7 cellular contexts compared by ENCODE assay signal in the genomic region with DNA sequence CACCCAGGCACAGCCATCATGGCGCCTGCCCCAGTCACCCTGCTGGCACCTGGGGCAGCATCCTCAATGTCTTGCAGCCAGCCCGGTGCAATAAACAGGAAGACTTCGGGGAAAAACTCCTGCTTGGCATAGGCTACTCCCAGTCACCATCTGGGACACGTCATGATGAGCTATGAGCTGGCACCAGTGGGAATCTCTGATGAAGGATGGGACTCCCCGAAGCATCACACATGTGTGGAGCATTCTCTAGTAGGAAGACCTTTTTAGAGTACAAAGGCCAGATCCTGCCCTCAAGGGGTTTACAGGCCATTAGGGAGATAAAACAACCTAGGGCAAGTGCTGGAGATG.
DNase-seq lines count a peak whose midpoint lies in the region; ATAC-seq and TF ChIP-seq lines count a peak whose summit lies in the region.
"Not testable (repeated sequence)": the region's sequence is repeated elsewhere in the genome, so short reads cannot be mapped to it uniquely, and the experiment has no call there.

No MANE protein-coding gene starts in this region.

- not testable (repeated sequence) for H3K9me3 ChIP-seq in GM23248 (ENCODE audit: low read depth); esophagus squamous epithelium; right atrium auricular region; lower lobe of right lung; thyroid gland

- H3K27ac ChIP-seq in GM23248: peak overlapping the region; percentile 44
- H3K27ac ChIP-seq in esophagus squamous epithelium: peak overlapping the region; percentile 24 to 78 (median 60)
- peak overlapping the region; percentile 59 to 72 for H3K27ac ChIP-seq in right atrium auricular region
- peak overlapping the region; percentile 64 for H3K27ac ChIP-seq in lower lobe of right lung
- H3K27ac ChIP-seq in rectal smooth muscle tissue (ENCODE audit: low read depth, low read length): peak overlapping the region; percentile 73
- peak overlapping the region in 2 of 3 donors; percentile 50 to 81 for H3K27ac ChIP-seq in thyroid gland

- ATAC-seq in SK-N-SH treated with all-trans-retinoic acid at 6 μM for 48 hours: peak; percentile 74
- ATAC-seq in lower lobe of right lung: not testable (repeated sequence)

- intact Hi-C loops in esophagus squamous epithelium (cut with DNase I); lower lobe of right lung (cut with DNase I); thyroid gland (cut with DNase I): not testable (repeated sequence)

- not testable (repeated sequence) for TF ChIP-seq CTCF in esophagus squamous epithelium (IDR thresholded peaks at IDR 0.05); right atrium auricular region (IDR thresholded peaks at IDR 0.05); lower lobe of right lung (IDR thresholded peaks at IDR 0.05); thyroid gland (IDR thresholded peaks at IDR 0.05)

- WGBS in GM23248 (ENCODE audit: low coverage in 1 of 2, low lambda C conversion rate in 2 of 2, missing lambda C conversion rate in 2 of 2), 2 experiments: 6 to 8% methylated on average over 3 of the region's 5 CpGs
- WGBS in esophagus squamous epithelium, 2 donors: no CpG with 5 or more reads among the region's 5 CpGs
- WGBS in thyroid gland, 2 donors: 82% methylated on average over 5 of the region's 5 CpGs; no CpG with 5 or more reads in 1 of the 2 donors

- not testable (repeated sequence) for H3K9ac ChIP-seq in GM23248; rectal smooth muscle tissue (ENCODE audit: low read length)

- not testable (repeated sequence) for H3F3A ChIP-seq in GM23248 (ENCODE audit: insufficient read depth)

- H3K4me3 ChIP-seq in GM23248; esophagus squamous epithelium; right atrium auricular region; lower lobe of right lung; rectal smooth muscle tissue (ENCODE audit: low read length); thyroid gland (replicated peaks in 1 of 3): not testable (repeated sequence)

- not testable (repeated sequence) for H3K36me3 ChIP-seq in GM23248 (ENCODE audit: low read depth); esophagus squamous epithelium; right atrium auricular region; lower lobe of right lung; rectal smooth muscle tissue (ENCODE audit: control insufficient read depth, insufficient read depth, low read length); thyroid gland

- in situ Hi-C loops in GM23248 (cut with MboI): not testable (repeated sequence)

- DNase-seq in GM23248: peak; percentile 55
- not testable (repeated sequence) for DNase-seq in esophagus squamous epithelium (lab: John Stamatoyannopoulos, UW); right atrium auricular region (ENCODE audit: low spot score); lower lobe of right lung; thyroid gland

- not testable (repeated sequence) for H3K27me3 ChIP-seq in GM23248 (replicated peaks; ENCODE audit: insufficient read depth); esophagus squamous epithelium; right atrium auricular region; lower lobe of right lung (ENCODE audit: low read depth); rectal smooth muscle tissue (ENCODE audit: control insufficient read depth, insufficient read depth, low read length); thyroid gland

- H2AFZ ChIP-seq in GM23248: 0 out of 2 replicates have a peak overlapping the region, but pooled peaks have one; percentile 47

- not testable (repeated sequence) for H3K9me2 ChIP-seq in GM23248 (ENCODE audit: insufficient read depth)

- peak overlapping the region; percentile 28 for H3K4me2 ChIP-seq in GM23248 (ENCODE audit: unreplicated experiment)

- H3K4me1 ChIP-seq in GM23248 (ENCODE audit: insufficient read depth); right atrium auricular region; lower lobe of right lung; rectal smooth muscle tissue (ENCODE audit: control insufficient read depth, insufficient read depth, low read length): not testable (repeated sequence)
- H3K4me1 ChIP-seq in esophagus squamous epithelium (peaks cover 0 to 16% (median 0%) of the 10 kb centered on the region in 3 donors), thyroid gland (peaks cover 8 to 10% of the 10 kb centered on the region in 2 donors)

- not testable (repeated sequence) for H3K79me2 ChIP-seq in GM23248 (ENCODE audit: insufficient read depth)

- H4K20me1 ChIP-seq in GM23248 (ENCODE audit: insufficient read depth): not testable (repeated sequence)

- TF ChIP-seq POLR2A in esophagus squamous epithelium (IDR thresholded peaks at IDR 0.05); thyroid gland (IDR thresholded peaks at IDR 0.05): not testable (repeated sequence)
